Comparison of ENCODE assay signal across 9 cellular contexts in the genomic region with DNA sequence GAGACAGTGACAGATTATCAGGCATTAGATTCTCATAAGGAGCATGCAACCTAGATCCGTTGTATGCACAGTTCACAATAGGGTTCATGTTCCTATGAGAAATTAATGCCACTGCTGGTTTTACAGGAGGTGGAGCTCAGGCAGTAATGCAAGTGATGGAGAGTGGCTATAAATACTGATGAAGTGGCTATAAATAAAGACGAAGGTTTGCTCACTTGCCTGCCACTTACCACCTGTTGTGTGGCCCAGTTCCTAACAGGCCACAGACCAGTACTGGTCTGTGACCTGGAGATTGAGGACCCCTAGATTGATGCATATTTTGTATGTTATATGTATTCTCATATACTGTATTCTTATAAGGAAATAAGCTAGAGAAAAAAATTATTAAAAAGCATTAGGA.
"Had no signal": no experiment of that assay in that cellular context is flagged by ENCODE, and none has a peak within 500 bp of the region (broad histone marks: within the 10 kb centered on the region; RNA-seq: fewer than 3 reads in every experiment).

No MANE protein-coding gene starts in this region.

- H3K36me3 ChIP-seq: HAP-1 had no signal

- H3K4me2 ChIP-seq: GM23338 had no signal

- H3K9ac ChIP-seq: GM23248 had no signal

- DNase-seq: GM23248, GOT3, H7, H9, HCEC 1CT, HFFc6 had no signal

- H3K27ac Mint-ChIP-seq: GM23338, H9, HFFc6 had no signal

- H3K9me3 ChIP-seq: HAP-1 had no signal

- H3K4me1 ChIP-seq: HAP-1 had no signal

- H2AFZ ChIP-seq: GM23248, GM23338 had no signal

- H3K9me3 Mint-ChIP-seq: H9, HFFc6 had no signal

- H3K27ac ChIP-seq: GM23248 had no signal

- ATAC-seq: GM23338, HCT116 had no signal

- H3K4me3 Mint-ChIP-seq: GM23338, H9, HFFc6 had no signal

- H3K4me1 Mint-ChIP-seq: GM23338, H9 had no signal

- H3K4me3 ChIP-seq: GM23248, GM23338, HAP-1 had no signal
